ENCODE assay signal across 11 cellular contexts in genomic region chr4:153233761-153234371, GRCh38. TPM values are rescaled to one million over a fixed set of nuclear protein-coding genes. Genes with fewer than 3 reads are reported as not detected.
A peak's percentile ranks its signal among the peaks of the same experiment; 100 is the strongest.
DNase-seq lines count a peak whose midpoint lies in the region; ATAC-seq, FAIRE-seq and TF ChIP-seq lines count a peak whose summit lies in the region.
"Had no signal": no experiment of that assay in that cellular context is flagged by ENCODE, and none has a peak within 500 bp of the region (broad histone marks: within the 10 kb centered on the region; RNA-seq: fewer than 3 reads in every experiment).

No MANE protein-coding gene starts in this region.

- no peak overlapping the region for H3K9ac ChIP-seq in astrocyte (ENCODE audit: low read length)

- H4K20me1 ChIP-seq in astrocyte (ENCODE audit: insufficient read depth, low read length), result peaks cover 52% of the 10 kb centered on the region

- H3K4me2 ChIP-seq in astrocyte (ENCODE audit: low read length), result peak overlapping the region; percentile 30

- TF ChIP-seq CTCF in left ventricle myocardium inferior (IDR thresholded peaks at IDR 0.05; ENCODE audit: borderline replicate concordance) (no peak), astrocyte (IDR thresholded peaks at IDR 0.05; ENCODE audit: insufficient read depth, low read depth, low read length) (no peak)

- H3K4me3 ChIP-seq in left ventricle myocardium inferior (no peak overlapping the region), astrocyte (ENCODE audit: insufficient read depth, low read depth, low read length) (no peak overlapping the region)

- DNase-seq in left ventricle myocardium inferior (no peak), cardiac septum (ENCODE audit: low spot score) (no peak), astrocyte (ENCODE audit: low read depth) (peak; percentile 97), left colon (no peak), GF-D8 (lab: John Stamatoyannopoulos, UW) (no peak), NCI-H1105 (lab: John Stamatoyannopoulos, UW) (no peak), foreskin melanocyte (no peak)
- DNase-seq: nephron progenitor cell; stimulated activated naive CD8-positive, alpha-beta T cell treated with anti-CD3 and anti-CD28 coated beads, Interleukin-15, Interleukin-2, amounts not matched to agents 100 U/mL and 50 U/mL, for 24 hours had no signal

- H3K9me3 Mint-ChIP-seq in astrocyte (ENCODE audit: unreplicated experiment), result no peaks in the 10 kb centered on the region
- H3K9me3 Mint-ChIP-seq: central memory CD8-positive, alpha-beta T cell; nephron progenitor cell had no signal

- H3K36me3 ChIP-seq in left ventricle myocardium inferior (peaks cover 8% of the 10 kb centered on the region), astrocyte (ENCODE audit: insufficient read depth, low read length) (no peaks in the 10 kb centered on the region)

- H3K79me2 ChIP-seq in astrocyte (ENCODE audit: insufficient read depth, low read length), result peaks cover 20% of the 10 kb centered on the region

- intact Hi-C loops in left ventricle myocardium inferior (cut with micrococcal nuclease) (no loop called here), cardiac septum (cut with DNase I) (no loop called here), left colon (cut with DNase I, micrococcal nuclease) (no loop called here)

- H3K36me3 Mint-ChIP-seq in astrocyte (ENCODE audit: low read depth, unreplicated experiment), result peaks cover 5% of the 10 kb centered on the region

- peak; percentile 97 for FAIRE-seq in astrocyte (lab: Jason Lieb, UNC)

- H3K27me3 ChIP-seq in left ventricle myocardium inferior (ENCODE audit: low read depth) (no peaks in the 10 kb centered on the region), astrocyte (ENCODE audit: insufficient read depth, low read length) (no peaks in the 10 kb centered on the region)

- ATAC-seq in left colon, result peak; percentile 69
- no peak for ATAC-seq in GM21528 (IDR thresholded peaks at IDR 0.05; ENCODE audit: low FRiP score, unreplicated experiment)
- ATAC-seq: stimulated activated naive CD8-positive, alpha-beta T cell treated with anti-CD3 and anti-CD28 coated beads, Interleukin-15, Interleukin-2, amounts not matched to agents 100 U/mL and 50 U/mL, for 24 hours had no signal

- no peak overlapping the region for H3K4me3 Mint-ChIP-seq in astrocyte (ENCODE audit: unreplicated experiment)
- H3K4me3 Mint-ChIP-seq: central memory CD8-positive, alpha-beta T cell; nephron progenitor cell had no signal

- no peak overlapping the region for H2AFZ ChIP-seq in astrocyte (ENCODE audit: low read depth, low read length)

- no peak overlapping the region for H3K27ac Mint-ChIP-seq in astrocyte (ENCODE audit: unreplicated experiment)

- no peaks in the 10 kb centered on the region for H3K9me3 ChIP-seq in left ventricle myocardium inferior (replicated peaks)
- no peaks in the 10 kb centered on the region for H3K9me3 ChIP-seq in astrocyte (ENCODE audit: insufficient read depth, low read depth, low read length)

- peaks cover 22% of the 10 kb centered on the region for H3K4me1 Mint-ChIP-seq in astrocyte (ENCODE audit: low read depth, unreplicated experiment)

- H3K27me3 Mint-ChIP-seq in astrocyte (ENCODE audit: low read depth, unreplicated experiment), result no peaks in the 10 kb centered on the region

- H3K27ac ChIP-seq in left ventricle myocardium inferior (replicated peaks), result peak overlapping the region; percentile 42
- no peak overlapping the region for H3K27ac ChIP-seq in astrocyte (ENCODE audit: low read depth, low read length)

- H3K4me1 ChIP-seq in left ventricle myocardium inferior (peaks cover 39% of the 10 kb centered on the region), astrocyte (ENCODE audit: insufficient read depth, low read length) (peaks cover 20% of the 10 kb centered on the region)

RNA-seq across cellular contexts. Expression of gene TRIM2, which starts 29.6 kb away (rescaled TPM):
- total RNA-seq in left ventricle myocardium inferior (20.2 TPM), cardiac septum (23.4 TPM), astrocyte (46.4 and 51.8 TPM in 2 replicates), left colon (100 to 1,000 TPM; 123 to 145 TPM)
